ENCODE assay signal across 9 cellular contexts in genomic region chr4:1200425-1201035, GRCh38. TPM values are rescaled to one million over a fixed set of nuclear protein-coding genes. Genes with fewer than 3 reads are reported as not detected.
DNase-seq lines count a peak whose midpoint lies in the region; ATAC-seq and TF ChIP-seq lines count a peak whose summit lies in the region.
"Had no signal": no experiment of that assay in that cellular context is flagged by ENCODE, and none has a peak within 500 bp of the region (broad histone marks: within the 10 kb centered on the region; RNA-seq: fewer than 3 reads in every experiment).

No MANE protein-coding gene starts in this region.

- peak overlapping the region; percentile 50 for H3K4me2 ChIP-seq in GM23248 (ENCODE audit: unreplicated experiment)
- peak overlapping the region; percentile 53 for H3K4me2 ChIP-seq in smooth muscle cell

- H3K27me3 ChIP-seq in GM23248 (replicated peaks; ENCODE audit: insufficient read depth): no peaks in the 10 kb centered on the region
- H3K27me3 ChIP-seq in foreskin keratinocyte: peaks cover 10% of the 10 kb centered on the region
- H3K27me3 ChIP-seq in smooth muscle cell (ENCODE audit: low read depth): no peaks in the 10 kb centered on the region

- H3K9me3 ChIP-seq in GM23248 (ENCODE audit: low read depth): no peaks in the 10 kb centered on the region
- H3K9me3 ChIP-seq in smooth muscle cell (replicated peaks; ENCODE audit: low read depth): no peaks in the 10 kb centered on the region

- H3K4me3 ChIP-seq in GM23248 (no peak overlapping the region), smooth muscle cell (no peak overlapping the region)

- H2AFZ ChIP-seq in GM23248 (no peak overlapping the region), smooth muscle cell (ENCODE audit: low read depth) (no peak overlapping the region)

- peaks cover 2% of the 10 kb centered on the region in 2 donors for H3K36me3 Mint-ChIP-seq in CD14-positive monocyte

- no peak overlapping the region for H3K27ac Mint-ChIP-seq in CD14-positive monocyte

- intact Hi-C loops in CD14-positive monocyte (cut with micrococcal nuclease): loop anchor here in 1 of 2 donors (5.0 kb wide), 2 partner anchors 33 to 68 kb away; no protein-coding TSS in a partner anchor

- H3K27ac ChIP-seq in GM23248 (no peak overlapping the region), foreskin keratinocyte (no peak overlapping the region), smooth muscle cell (ENCODE audit: low read depth) (peak overlapping the region; percentile 85)

- H3K4me1 ChIP-seq in GM23248 (ENCODE audit: insufficient read depth) (peaks cover 14% of the 10 kb centered on the region), foreskin keratinocyte (no peaks in the 10 kb centered on the region), smooth muscle cell (ENCODE audit: low read depth) (no peaks in the 10 kb centered on the region)

- no peaks in the 10 kb centered on the region for H3K9me3 Mint-ChIP-seq in CD14-positive monocyte

- peak overlapping the region; percentile 80 to 88 for H3K4me3 Mint-ChIP-seq in CD14-positive monocyte

- ATAC-seq in foreskin keratinocyte (peak; percentile 32), HG03342 (IDR thresholded peaks at IDR 0.05; ENCODE audit: unreplicated experiment) (no peak)
- ATAC-seq: HCT116 had no signal

- H3K36me3 ChIP-seq in GM23248 (ENCODE audit: low read depth) (no peaks in the 10 kb centered on the region), smooth muscle cell (ENCODE audit: low read depth) (no peaks in the 10 kb centered on the region)

- peak; percentile 41 for DNase-seq in CD14-positive monocyte (ENCODE audit: low spot score)
- DNase-seq in GM23248: peak; percentile 91
- DNase-seq in T1000 (lab: John Stamatoyannopoulos, UW): peak; percentile 40
- DNase-seq in foreskin keratinocyte: no peak
- DNase-seq in smooth muscle cell (lab: John Stamatoyannopoulos, UW; ENCODE audit: unreplicated experiment): no peak
- no peak for DNase-seq in GOT3 (lab: John Stamatoyannopoulos, UW)
- DNase-seq in HPDE6-E6E7 (ENCODE audit: extremely low spot score): no peak

- H4K20me1 ChIP-seq in GM23248 (ENCODE audit: insufficient read depth): no peaks in the 10 kb centered on the region
- H4K20me1 ChIP-seq in smooth muscle cell (ENCODE audit: low read depth): no peaks in the 10 kb centered on the region

- WGBS in GM23248 (ENCODE audit: low coverage in 1 of 2, low lambda C conversion rate in 2 of 2, missing lambda C conversion rate in 2 of 2), 2 experiments: 8 to 24% methylated on average over 6 to 20 of the region's 20 CpGs
- 53% methylated on average over 16 of the region's 20 CpGs for WGBS in smooth muscle cell (ENCODE audit: low lambda C conversion rate)

- H3F3A ChIP-seq in GM23248 (ENCODE audit: insufficient read depth) (no peaks in the 10 kb centered on the region), smooth muscle cell (ENCODE audit: low read depth) (no peaks in the 10 kb centered on the region)

- in situ Hi-C loops in GM23248 (cut with MboI): no loop called here

- peaks cover 31% of the 10 kb centered on the region for H3K4me1 Mint-ChIP-seq in CD14-positive monocyte

- TF ChIP-seq CTCF in CD14-positive monocyte (IDR thresholded peaks at IDR 0.05) (no peak), foreskin keratinocyte (conservative IDR thresholded peaks at IDR 0.05) (no peak), smooth muscle cell (IDR thresholded peaks at IDR 0.05; ENCODE audit: borderline replicate concordance, insufficient read depth, poor library complexity, severe bottlenecking) (no peak)

- no peaks in the 10 kb centered on the region for H3K9me2 ChIP-seq in GM23248 (ENCODE audit: insufficient read depth)

- H3K79me2 ChIP-seq in GM23248 (ENCODE audit: insufficient read depth): no peaks in the 10 kb centered on the region
- H3K79me2 ChIP-seq in smooth muscle cell (ENCODE audit: low read depth): no peaks in the 10 kb centered on the region

- H3K27me3 Mint-ChIP-seq in CD14-positive monocyte (ENCODE audit: low read depth in 3 of 3): peaks cover 0 to 6% (median 3%) of the 10 kb centered on the region in 3 donors

- no peak overlapping the region for H3K9ac ChIP-seq in GM23248
- H3K9ac ChIP-seq in smooth muscle cell (ENCODE audit: low read depth): no peak overlapping the region

RNA-seq across cellular contexts. Expression of gene SPON2, which starts 28.1 kb away (rescaled TPM):
- polyA plus RNA-seq in CD14-positive monocyte (under 1 TPM; 0.74 to 0.90 TPM), GM23248 (2016; fragmentation: Nextera tagmentation; extraction: Ambion mirVana) (5.3 and 5.7 TPM in 2 replicates), foreskin keratinocyte (0.12 and 0.41 TPM in 2 replicates), smooth muscle cell (388 and 427 TPM in 2 replicates)
- 3.4 and 6.2 TPM in 2 replicates for total RNA-seq in GM23248 (2014; rRNA removed; shearing (Covaris generic))
- total RNA-seq in foreskin keratinocyte (0.32 and 0.65 TPM in 2 replicates), smooth muscle cell (152 and 171 TPM in 2 replicates)

RNA-seq across cellular contexts. Expression of gene CTBP1, which starts 48.4 kb away (rescaled TPM):
- polyA plus RNA-seq in CD14-positive monocyte (10 to 100 TPM; 21.3 to 42.1 TPM), GM23248 (2016; fragmentation: Nextera tagmentation; extraction: Ambion mirVana) (40.1 and 44.6 TPM in 2 replicates), foreskin keratinocyte (69.9 and 73.0 TPM in 2 replicates), smooth muscle cell (132 and 135 TPM in 2 replicates)
- 160 and 270 TPM in 2 replicates for total RNA-seq in GM23248 (2014; rRNA removed; shearing (Covaris generic))
- total RNA-seq in foreskin keratinocyte (106 and 114 TPM in 2 replicates), smooth muscle cell (59.1 and 76.9 TPM in 2 replicates)

Comparison
In these comparisons a context has a peak if more than half of its experiments do, and no peak if none do; other contexts are left out.
1. DNase-seq: peak in CD14-positive monocyte (single experiment), GM23248 (single experiment) and T1000 (single experiment); none in foreskin keratinocyte (0 of 2), smooth muscle cell (single experiment), GOT3 (single experiment) and HPDE6-E6E7 (single experiment).
2. RNA of gene SPON2, which starts 28.1 kb away (polyA plus RNA-seq): 388 to 427 TPM in smooth muscle cell; 5.3 to 5.7 TPM in GM23248, 0.74 to 0.90 TPM in CD14-positive monocyte and 0.12 to 0.41 TPM in foreskin keratinocyte; every median in the first group is over 10 times any median in the second.